ENCODE assay signal across 9 cellular contexts in the genomic region with DNA sequence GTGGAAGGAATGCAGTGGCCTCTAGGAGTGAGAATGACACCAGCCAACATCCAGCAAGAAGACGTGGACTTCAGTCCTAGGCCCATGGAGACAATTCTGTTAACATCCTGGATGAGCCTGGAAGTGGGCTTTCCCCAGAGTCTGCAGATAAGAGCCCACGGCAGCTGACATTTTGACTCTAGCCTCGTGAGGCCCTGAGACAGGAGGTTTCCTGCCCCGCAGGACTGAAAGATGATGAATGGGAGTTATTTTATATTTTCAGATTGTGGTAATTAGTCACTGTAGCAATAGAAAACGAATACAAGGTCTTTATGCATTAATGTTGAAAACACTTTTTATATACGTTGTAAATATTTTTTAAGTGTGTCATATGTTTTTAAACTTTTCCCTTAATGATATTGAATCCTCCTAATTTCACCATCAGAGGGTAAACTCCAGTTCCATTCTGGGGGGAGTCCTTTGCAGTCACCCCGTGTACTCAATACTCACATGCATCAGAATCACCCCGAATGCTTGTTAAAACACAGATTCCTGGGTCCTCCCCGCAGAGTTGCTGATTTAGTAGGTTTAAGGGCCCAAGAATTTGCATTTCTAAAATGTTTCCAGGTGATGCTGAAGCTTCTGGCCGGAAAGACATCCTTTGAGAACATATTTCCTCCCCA. TPM values are rescaled to one million over a fixed set of nuclear protein-coding genes. Genes with fewer than 3 reads are reported as not detected.
DNase-seq lines count a peak whose midpoint lies in the region; ATAC-seq and TF ChIP-seq lines count a peak whose summit lies in the region.
"Had no signal": no experiment of that assay in that cellular context is flagged by ENCODE, and none has a peak within 500 bp of the region (broad histone marks: within the 10 kb centered on the region; RNA-seq: fewer than 3 reads in every experiment).

No MANE protein-coding gene starts in this region.

- H3K27me3 Mint-ChIP-seq in stimulated activated naive CD8-positive, alpha-beta T cell treated with anti-CD3 and anti-CD28 coated beads, Interleukin-15, Interleukin-2, amounts not matched to agents 100 ng/mL and 50 ng/mL, for 24 hours = peaks cover 13% of the 10 kb centered on the region

- no peaks in the 10 kb centered on the region for H3K9me3 Mint-ChIP-seq in stimulated activated naive CD8-positive, alpha-beta T cell treated with anti-CD3 and anti-CD28 coated beads, Interleukin-15, Interleukin-2, amounts not matched to agents 100 ng/mL and 50 ng/mL, for 24 hours

- H3K4me1 Mint-ChIP-seq in stimulated activated naive CD8-positive, alpha-beta T cell treated with anti-CD3 and anti-CD28 coated beads, Interleukin-15, Interleukin-2, amounts not matched to agents 100 ng/mL and 50 ng/mL, for 24 hours (ENCODE audit: low read depth) = peaks cover 31% of the 10 kb centered on the region

- H3K4me3 ChIP-seq in lower lobe of right lung = peak overlapping the region; percentile 95
- peak overlapping the region; percentile 96 to 98 for H3K4me3 ChIP-seq in vagina

- ATAC-seq in stimulated activated naive CD8-positive, alpha-beta T cell treated with anti-CD3 and anti-CD28 coated beads, Interleukin-15, Interleukin-2, amounts not matched to agents 100 U/mL and 50 U/mL, for 24 hours = no peak
- ATAC-seq in lower lobe of right lung = peak in 1 of 2 donors; percentile 1
- ATAC-seq in HG02571 (IDR thresholded peaks at IDR 0.05; ENCODE audit: unreplicated experiment) = no peak
- ATAC-seq in HG03432 (IDR thresholded peaks at IDR 0.05; ENCODE audit: unreplicated experiment) = no peak

- no peaks in the 10 kb centered on the region for H3K9me3 ChIP-seq in lower lobe of right lung
- no peaks in the 10 kb centered on the region for H3K9me3 ChIP-seq in vagina

- H3K36me3 Mint-ChIP-seq in stimulated activated naive CD8-positive, alpha-beta T cell treated with anti-CD3 and anti-CD28 coated beads, Interleukin-15, Interleukin-2, amounts not matched to agents 100 ng/mL and 50 ng/mL, for 24 hours (ENCODE audit: low read depth) = no peaks in the 10 kb centered on the region

- no peak for DNase-seq in stimulated activated naive CD8-positive, alpha-beta T cell treated with anti-CD3 and anti-CD28 coated beads, Interleukin-15, Interleukin-2, amounts not matched to agents 100 U/mL and 50 U/mL, for 24 hours
- peak; percentile 19 for DNase-seq in amniotic epithelial cell (ENCODE audit: low read depth)
- DNase-seq in lower lobe of right lung = no peak
- DNase-seq in vagina (ENCODE audit: extremely low spot score in 2 of 2) = no peak
- no peak for DNase-seq in DMS 273 treated with DMSO at 0.1 percent for 48 hours (lab: John Stamatoyannopoulos, UW)

- TF ChIP-seq POLR2A in vagina (IDR thresholded peaks at IDR 0.05) = no peak

- H3K36me3 ChIP-seq in lower lobe of right lung = no peaks in the 10 kb centered on the region
- H3K36me3 ChIP-seq in vagina = no peaks in the 10 kb centered on the region

- H3K4me1 ChIP-seq in lower lobe of right lung (peaks cover 35% of the 10 kb centered on the region), vagina (peaks cover 69% of the 10 kb centered on the region)

- peak overlapping the region; percentile 97 for H3K27ac ChIP-seq in lower lobe of right lung
- peak overlapping the region; percentile 97 for H3K27ac ChIP-seq in vagina

- peak overlapping the region; percentile 78 for H3K4me3 Mint-ChIP-seq in stimulated activated naive CD8-positive, alpha-beta T cell treated with anti-CD3 and anti-CD28 coated beads, Interleukin-15, Interleukin-2, amounts not matched to agents 100 ng/mL and 50 ng/mL, for 24 hours

- no peaks in the 10 kb centered on the region for H3K27me3 ChIP-seq in lower lobe of right lung (ENCODE audit: low read depth)
- no peaks in the 10 kb centered on the region for H3K27me3 ChIP-seq in vagina
- H3K27me3 ChIP-seq: foreskin keratinocyte had no signal

- TF ChIP-seq CTCF in lower lobe of right lung (IDR thresholded peaks at IDR 0.05) (no peak), vagina (IDR thresholded peaks at IDR 0.05) (no peak)

- peak overlapping the region; percentile 58 for H3K27ac Mint-ChIP-seq in stimulated activated naive CD8-positive, alpha-beta T cell treated with anti-CD3 and anti-CD28 coated beads, Interleukin-15, Interleukin-2, amounts not matched to agents 100 ng/mL and 50 ng/mL, for 24 hours

- intact Hi-C loops in lower lobe of right lung (cut with DNase I) (no loop called here), vagina (cut with DNase I) (loop anchor here (5.0 kb wide), 1 partner anchor 36 kb away; a partner anchor contains a TSS)

RNA-seq across cellular contexts. Expression of a gene that starts 0.5 kb away (rescaled TPM):
- total RNA-seq in lower lobe of right lung (18.2 TPM), vagina (21.1 TPM)

RNA-seq across cellular contexts. Expression of a gene that starts 35.1 kb away (rescaled TPM):
- 11.5 TPM for total RNA-seq in lower lobe of right lung
- total RNA-seq in vagina = 84.5 TPM
